In genomic region chr12:57822392-57823130, GRCh38 we compare ENCODE assay signal across 10 cellular contexts. TPM values are rescaled to one million over a fixed set of nuclear protein-coding genes. Genes with fewer than 3 reads are reported as not detected.
DNase-seq lines count a peak whose midpoint lies in the region; ATAC-seq and TF ChIP-seq lines count a peak whose summit lies in the region.
"Had no signal": no experiment of that assay in that cellular context is flagged by ENCODE, and none has a peak within 500 bp of the region (broad histone marks: within the 10 kb centered on the region; RNA-seq: fewer than 3 reads in every experiment).

No MANE protein-coding gene starts in this region.

- TF ChIP-seq POLR2A in gastroesophageal sphincter (IDR thresholded peaks at IDR 0.05) (no peak), stomach (IDR thresholded peaks at IDR 0.05) (no peak)

- TF ChIP-seq CTCF in gastroesophageal sphincter (IDR thresholded peaks at IDR 0.05): no peak
- no peak for TF ChIP-seq CTCF in stomach (IDR thresholded peaks at IDR 0.05)

- TF ChIP-seq EP300 in gastroesophageal sphincter (IDR thresholded peaks at IDR 0.05) (no peak), stomach (IDR thresholded peaks at IDR 0.05) (no peak)

- ATAC-seq in activated T-cell treated with anti-CD3 and anti-CD28 coated beads, Interleukin-2, amount 50 U/mL, for 72 hours (replicated peaks in 1 of 2): no peak
- no peak for ATAC-seq in gastroesophageal sphincter
- ATAC-seq in GM19351 (IDR thresholded peaks at IDR 0.05; ENCODE audit: unreplicated experiment): no peak
- ATAC-seq in HG03521 (IDR thresholded peaks at IDR 0.05; ENCODE audit: unreplicated experiment): no peak

- H3K9me3 Mint-ChIP-seq in activated T-cell treated with anti-CD3 and anti-CD28 coated beads, Interleukin-2, amount 50 U/mL, for 24 hours: no peaks in the 10 kb centered on the region
- no peaks in the 10 kb centered on the region for H3K9me3 Mint-ChIP-seq in activated T-cell treated with anti-CD3 and anti-CD28 coated beads, Interleukin-2, amount 50 U/mL, for 72 hours
- H3K9me3 Mint-ChIP-seq: type B pancreatic cell had no signal

- peak overlapping the region; percentile 57 for H3K27ac Mint-ChIP-seq in activated T-cell treated with anti-CD3 and anti-CD28 coated beads, Interleukin-2, amount 50 U/mL, for 24 hours
- no peak overlapping the region for H3K27ac Mint-ChIP-seq in activated T-cell treated with anti-CD3 and anti-CD28 coated beads, Interleukin-2, amount 50 U/mL, for 72 hours
- H3K27ac Mint-ChIP-seq: type B pancreatic cell had no signal

- DNase-seq in activated T-cell treated with anti-CD3 and anti-CD28 coated beads, Interleukin-2, amount 50 U/mL, for 24 hours: no peak
- DNase-seq in activated T-cell treated with anti-CD3 and anti-CD28 coated beads, Interleukin-2, amount 50 U/mL, for 72 hours: no peak
- no peak for DNase-seq in stomach
- DNase-seq: activated CD4-positive, CD25-positive, alpha-beta regulatory T cell had no signal

- H3K27ac ChIP-seq in gastroesophageal sphincter: peak overlapping the region in 3 of 4 donors; percentile 39 to 57 (median 53)
- H3K27ac ChIP-seq in stomach: peak overlapping the region in 3 of 5 donors; percentile 29 to 38 (median 36)
- H3K27ac ChIP-seq: cardiac muscle cell, HL-60 had no signal

- H3K4me1 Mint-ChIP-seq in activated T-cell treated with anti-CD3 and anti-CD28 coated beads, Interleukin-2, amount 50 U/mL, for 24 hours (ENCODE audit: low read depth): no peaks in the 10 kb centered on the region
- no peaks in the 10 kb centered on the region for H3K4me1 Mint-ChIP-seq in activated T-cell treated with anti-CD3 and anti-CD28 coated beads, Interleukin-2, amount 50 U/mL, for 72 hours (ENCODE audit: low read depth)

- H3K4me3 ChIP-seq in gastroesophageal sphincter: no peak overlapping the region
- H3K4me3 ChIP-seq in stomach: no peak overlapping the region
- H3K4me3 ChIP-seq: cardiac muscle cell had no signal

- no peaks in the 10 kb centered on the region for H3K27me3 Mint-ChIP-seq in activated T-cell treated with anti-CD3 and anti-CD28 coated beads, Interleukin-2, amount 50 U/mL, for 24 hours
- no peaks in the 10 kb centered on the region for H3K27me3 Mint-ChIP-seq in activated T-cell treated with anti-CD3 and anti-CD28 coated beads, Interleukin-2, amount 50 U/mL, for 72 hours (ENCODE audit: low read depth)
- H3K27me3 Mint-ChIP-seq: type B pancreatic cell had no signal

- peaks cover 81% of the 10 kb centered on the region for H3K36me3 Mint-ChIP-seq in activated T-cell treated with anti-CD3 and anti-CD28 coated beads, Interleukin-2, amount 50 U/mL, for 24 hours (ENCODE audit: low read depth)
- H3K36me3 Mint-ChIP-seq in activated T-cell treated with anti-CD3 and anti-CD28 coated beads, Interleukin-2, amount 50 U/mL, for 72 hours (ENCODE audit: insufficient read depth in 2 of 2): peaks cover 5 to 7% of the 10 kb centered on the region in 2 donors

- no peak overlapping the region for H3K4me3 Mint-ChIP-seq in activated T-cell treated with anti-CD3 and anti-CD28 coated beads, Interleukin-2, amount 50 U/mL, for 24 hours
- H3K4me3 Mint-ChIP-seq in activated T-cell treated with anti-CD3 and anti-CD28 coated beads, Interleukin-2, amount 50 U/mL, for 72 hours: no peak overlapping the region
- H3K4me3 Mint-ChIP-seq: type B pancreatic cell had no signal

- H3K4me1 ChIP-seq in gastroesophageal sphincter (peaks cover 0 to 98% (median 16%) of the 10 kb centered on the region in 3 donors), stomach (peaks cover 3 to 44% (median 27%) of the 10 kb centered on the region in 4 donors)

- intact Hi-C loops in stomach (cut with DNase I; ENCODE audit: low total_unique reads): no loop called here

- H3K9me3 ChIP-seq in gastroesophageal sphincter (no peaks in the 10 kb centered on the region), stomach (no peaks in the 10 kb centered on the region)

- no peaks in the 10 kb centered on the region for H3K27me3 ChIP-seq in gastroesophageal sphincter
- H3K27me3 ChIP-seq in stomach: no peaks in the 10 kb centered on the region
- H3K27me3 ChIP-seq: cardiac muscle cell had no signal

- H3K36me3 ChIP-seq in gastroesophageal sphincter (peaks cover 11 to 92% of the 10 kb centered on the region in 2 donors), stomach (peaks cover 76 to 93% (median 87%) of the 10 kb centered on the region in 4 donors)

- WGBS in gastroesophageal sphincter (ENCODE audit: low coverage in 1 of 2), 2 donors: 60 to 63% methylated on average over 2 to 7 of the region's 10 CpGs
- WGBS in stomach, 5 donors: 81 to 87% (median 86%) methylated on average over 10 of the region's 10 CpGs

RNA-seq across cellular contexts. Expression of gene AVIL, which starts 4.0 kb away (rescaled TPM):
- 1 to 10 TPM; 4.8 to 5.5 TPM for total RNA-seq in activated T-cell treated with anti-CD3 and anti-CD28 coated beads, Interleukin-2, amount 50 U/mL, for 72 hours
- total RNA-seq in gastroesophageal sphincter (1 to 10 TPM; 1.4 to 9.3 (median 2.3) TPM), stomach (1 to 10 TPM in 4 of 5 donors, under 1 TPM in 1; 0.45 to 5.8 (median 4.1) TPM)
- 1 to 10 TPM; 1.5 to 5.9 (median 2.3) TPM for polyA plus RNA-seq in stomach

RNA-seq across cellular contexts. Expression of gene CTDSP2, which starts 24.0 kb away (rescaled TPM):
- 100 to 1,000 TPM; 108 to 109 TPM for total RNA-seq in activated T-cell treated with anti-CD3 and anti-CD28 coated beads, Interleukin-2, amount 50 U/mL, for 72 hours
- total RNA-seq in gastroesophageal sphincter: 100 to 1,000 TPM; 151 to 190 (median 170) TPM
- 100 to 1,000 TPM in 2 of 5 donors, 10 to 100 TPM in 3; 64.6 to 152 (median 82.4) TPM for total RNA-seq in stomach
- 10 to 100 TPM; 28.4 to 67.4 (median 65.4) TPM for polyA plus RNA-seq in stomach

RNA-seq across cellular contexts. Expression of gene TSFM, which starts 40.0 kb away (rescaled TPM):
- total RNA-seq in activated T-cell treated with anti-CD3 and anti-CD28 coated beads, Interleukin-2, amount 50 U/mL, for 72 hours: 10 to 100 TPM; 30.4 to 30.9 TPM
- total RNA-seq in gastroesophageal sphincter (10 to 100 TPM; 26.4 to 30.9 (median 29.1) TPM), stomach (10 to 100 TPM in 2 of 5 donors, 1 to 10 TPM in 3; 2.3 to 13.8 (median 8.0) TPM)
- polyA plus RNA-seq in stomach: 10 to 100 TPM; 32.0 to 39.3 (median 37.0) TPM

RNA-seq across cellular contexts. Expression of gene EEF1AKMT3, which starts 50.1 kb away (rescaled TPM):
- total RNA-seq in activated T-cell treated with anti-CD3 and anti-CD28 coated beads, Interleukin-2, amount 50 U/mL, for 72 hours: 1 to 10 TPM; 4.9 to 6.9 TPM
- total RNA-seq in gastroesophageal sphincter: 10 to 100 TPM; 10.8 to 19.5 (median 11.7) TPM
- total RNA-seq in stomach: 10 to 100 TPM in 4 of 5 donors, 1 to 10 TPM in 1; 4.0 to 61.4 (median 16.4) TPM
- polyA plus RNA-seq in stomach: 1 to 10 TPM; 3.3 to 5.2 (median 3.5) TPM

RNA-seq across cellular contexts. Expression of gene METTL1, which starts 50.7 kb away (rescaled TPM):
- 10 to 100 TPM; 18.7 TPM for total RNA-seq in activated T-cell treated with anti-CD3 and anti-CD28 coated beads, Interleukin-2, amount 50 U/mL, for 72 hours
- 10 to 100 TPM in 1 of 4 donors, 1 to 10 TPM in 3; 4.8 to 11.0 (median 7.8) TPM for total RNA-seq in gastroesophageal sphincter
- 10 to 100 TPM in 3 of 5 donors, 1 to 10 TPM in 2; 4.4 to 37.9 (median 13.2) TPM for total RNA-seq in stomach
- polyA plus RNA-seq in stomach: 10 to 100 TPM; 13.7 to 24.7 (median 20.2) TPM
